9 cellular contexts compared by ENCODE assay signal in the genomic region with DNA sequence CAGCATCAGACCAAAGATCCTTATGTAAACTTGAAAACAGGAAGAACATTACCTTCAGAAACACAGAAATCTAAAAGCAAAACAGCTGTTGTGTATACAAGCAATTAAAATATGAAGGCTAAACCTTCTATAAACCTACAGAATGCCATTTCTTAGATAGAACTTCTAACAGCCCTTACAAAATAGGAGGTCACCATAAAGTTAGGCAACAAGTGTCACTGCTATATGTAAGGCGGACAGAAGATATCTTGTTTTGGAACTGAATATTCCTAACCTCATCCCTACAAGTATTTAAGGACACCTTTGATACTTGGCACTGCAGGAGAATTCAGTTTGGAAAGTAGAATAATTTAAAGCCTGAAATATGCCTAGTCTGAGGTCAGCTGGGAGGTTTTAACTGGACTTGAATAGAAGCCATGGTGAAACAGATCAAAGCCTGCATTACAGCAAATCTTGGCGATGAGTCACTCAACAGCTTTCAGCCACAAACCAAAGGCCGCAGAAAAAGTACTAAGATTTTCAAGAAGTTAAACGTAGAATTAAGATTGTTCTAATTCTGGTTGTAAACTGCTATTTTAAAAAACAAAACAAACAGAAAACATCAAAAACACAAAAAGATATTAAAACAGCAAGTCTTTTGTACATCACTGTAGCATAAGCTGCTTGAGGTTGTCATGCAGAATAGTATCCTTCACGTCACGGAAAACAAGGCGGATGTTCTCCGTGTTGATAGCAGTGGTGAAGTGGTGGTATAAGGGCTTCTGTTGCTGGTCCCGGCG. TPM values are rescaled to one million over a fixed set of nuclear protein-coding genes. Genes with fewer than 3 reads are reported as not detected.
DNase-seq lines count a peak whose midpoint lies in the region; ATAC-seq and TF ChIP-seq lines count a peak whose summit lies in the region.
"Had no signal": no experiment of that assay in that cellular context is flagged by ENCODE, and none has a peak within 500 bp of the region (broad histone marks: within the 10 kb centered on the region; RNA-seq: fewer than 3 reads in every experiment).

No MANE protein-coding gene starts in this region.

- H3K36me3 ChIP-seq in GM23338 (ENCODE audit: insufficient read depth) = no peaks in the 10 kb centered on the region

- no peak for TF ChIP-seq CTCF in GM23338 (conservative IDR thresholded peaks at IDR 0.05; ENCODE audit: low read depth in 2 of 2)

- peak overlapping the region; percentile 44 for H3K27ac Mint-ChIP-seq in activated T-helper 17 cell treated with anti-CD3 and anti-CD28 coated beads, Interleukin-2, amount 50 U/mL, for 72 hours
- H3K27ac Mint-ChIP-seq in GM23338 = no peak overlapping the region

- H2AFZ ChIP-seq in GM23338 = no peak overlapping the region

- H3K79me2 ChIP-seq in GM23338 (replicated peaks; ENCODE audit: insufficient read depth) = peaks cover 77% of the 10 kb centered on the region

- peaks cover 41% of the 10 kb centered on the region for H3K4me1 Mint-ChIP-seq in activated T-helper 17 cell treated with anti-CD3 and anti-CD28 coated beads, Interleukin-2, amount 50 U/mL, for 72 hours
- H3K4me1 Mint-ChIP-seq in GM23338 = peaks cover 6% of the 10 kb centered on the region; the same call in 1 of the 3 replicates

- no peaks in the 10 kb centered on the region; the same call in 1 of the 2 replicates for H3K4me1 ChIP-seq in GM23338 (ENCODE audit: insufficient read depth)

- no peaks in the 10 kb centered on the region for H3K9me3 Mint-ChIP-seq in activated T-helper 17 cell treated with anti-CD3 and anti-CD28 coated beads, Interleukin-2, amount 50 U/mL, for 72 hours
- H3K9me3 Mint-ChIP-seq in GM23338 = no peaks in the 10 kb centered on the region

- H3K36me3 Mint-ChIP-seq in activated T-helper 17 cell treated with anti-CD3 and anti-CD28 coated beads, Interleukin-2, amount 50 U/mL, for 72 hours (ENCODE audit: low read depth) = peaks cover 88% of the 10 kb centered on the region
- peaks cover 17% of the 10 kb centered on the region; the same call in 2 of the 3 replicates for H3K36me3 Mint-ChIP-seq in GM23338 (ENCODE audit: low read depth)

- no peak overlapping the region for H3K4me2 ChIP-seq in GM23338

- no peak overlapping the region for H3K4me3 ChIP-seq in GM23338
- H3K4me3 ChIP-seq: skin epidermis had no signal

- H3K9me2 ChIP-seq in GM23338 (ENCODE audit: insufficient read depth) = no peaks in the 10 kb centered on the region

- ATAC-seq in HG02610 (IDR thresholded peaks at IDR 0.05; ENCODE audit: unreplicated experiment) (peak; percentile 79), left lobe of liver (peak; percentile 52), GM21576 (IDR thresholded peaks at IDR 0.05; ENCODE audit: unreplicated experiment) (no peak), GM23338 (no peak)
- ATAC-seq in activated T-helper 17 cell treated with anti-CD3 and anti-CD28 coated beads, Interleukin-2, amount 50 U/mL, for 72 hours (replicated peaks) = peak; percentile 98

- H3K27me3 ChIP-seq in GM23338 (ENCODE audit: insufficient read depth) = no peaks in the 10 kb centered on the region

- no peaks in the 10 kb centered on the region for H3F3A ChIP-seq in GM23338 (replicated peaks; ENCODE audit: low read depth)

- H3K27me3 Mint-ChIP-seq in activated T-helper 17 cell treated with anti-CD3 and anti-CD28 coated beads, Interleukin-2, amount 50 U/mL, for 72 hours = no peaks in the 10 kb centered on the region
- no peaks in the 10 kb centered on the region for H3K27me3 Mint-ChIP-seq in GM23338 (ENCODE audit: insufficient read depth, low read depth, poor library complexity)

- peak; percentile 82 for DNase-seq in AG20443 (ENCODE audit: low spot score)
- DNase-seq in left lobe of liver (ENCODE audit: low spot score) = no peak
- DNase-seq in anterior cingulate cortex (lab: John Stamatoyannopoulos, UW) = no peak
- DNase-seq in HUDEP-2 (lab: John Stamatoyannopoulos, UW; ENCODE audit: unreplicated experiment in 76 of 76) = no peak
- DNase-seq in GM23338 (ENCODE audit: low spot score) = no peak

- peaks cover 13% of the 10 kb centered on the region for H4K20me1 ChIP-seq in GM23338 (replicated peaks; ENCODE audit: insufficient read depth)

- H3K27ac ChIP-seq in GM23338 (ENCODE audit: low read depth) = no peak overlapping the region

- peak overlapping the region; percentile 42 for H3K4me3 Mint-ChIP-seq in activated T-helper 17 cell treated with anti-CD3 and anti-CD28 coated beads, Interleukin-2, amount 50 U/mL, for 72 hours
- H3K4me3 Mint-ChIP-seq in GM23338 = no peak overlapping the region

TF ChIP-seq in GM23338, 12 proteins besides CTCF, POLR2A, EP300 and RAD21 (continues in another document):
- TF ChIP-seq CREB1 (CRISPR knock-in tag; IDR thresholded peaks at IDR 0.05; ENCODE audit: low read depth) (no peak), NANOG (IDR thresholded peaks at IDR 0.05; ENCODE audit: borderline replicate concordance) (no peak), POLR2AphosphoS5 (IDR thresholded peaks at IDR 0.05; ENCODE audit: low read depth) (no peak), STAT1 (IDR thresholded peaks at IDR 0.05; ENCODE audit: unreplicated experiment) (no peak), EZH2 (IDR thresholded peaks at IDR 0.05; ENCODE audit: low read depth, unreplicated experiment) (no peak), JUNB (IDR thresholded peaks at IDR 0.05; ENCODE audit: unreplicated experiment) (no peak)
- TF ChIP-seq, protein P1, sequence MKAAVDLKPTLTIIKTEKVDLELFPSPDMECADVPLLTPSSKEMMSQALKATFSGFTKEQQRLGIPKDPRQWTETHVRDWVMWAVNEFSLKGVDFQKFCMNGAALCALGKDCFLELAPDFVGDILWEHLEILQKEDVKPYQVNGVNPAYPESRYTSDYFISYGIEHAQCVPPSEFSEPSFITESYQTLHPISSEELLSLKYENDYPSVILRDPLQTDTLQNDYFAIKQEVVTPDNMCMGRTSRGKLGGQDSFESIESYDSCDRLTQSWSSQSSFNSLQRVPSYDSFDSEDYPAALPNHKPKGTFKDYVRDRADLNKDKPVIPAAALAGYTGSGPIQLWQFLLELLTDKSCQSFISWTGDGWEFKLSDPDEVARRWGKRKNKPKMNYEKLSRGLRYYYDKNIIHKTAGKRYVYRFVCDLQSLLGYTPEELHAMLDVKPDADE (IDR thresholded peaks at IDR 0.05) = no peak
- TF ChIP-seq, protein P2, sequence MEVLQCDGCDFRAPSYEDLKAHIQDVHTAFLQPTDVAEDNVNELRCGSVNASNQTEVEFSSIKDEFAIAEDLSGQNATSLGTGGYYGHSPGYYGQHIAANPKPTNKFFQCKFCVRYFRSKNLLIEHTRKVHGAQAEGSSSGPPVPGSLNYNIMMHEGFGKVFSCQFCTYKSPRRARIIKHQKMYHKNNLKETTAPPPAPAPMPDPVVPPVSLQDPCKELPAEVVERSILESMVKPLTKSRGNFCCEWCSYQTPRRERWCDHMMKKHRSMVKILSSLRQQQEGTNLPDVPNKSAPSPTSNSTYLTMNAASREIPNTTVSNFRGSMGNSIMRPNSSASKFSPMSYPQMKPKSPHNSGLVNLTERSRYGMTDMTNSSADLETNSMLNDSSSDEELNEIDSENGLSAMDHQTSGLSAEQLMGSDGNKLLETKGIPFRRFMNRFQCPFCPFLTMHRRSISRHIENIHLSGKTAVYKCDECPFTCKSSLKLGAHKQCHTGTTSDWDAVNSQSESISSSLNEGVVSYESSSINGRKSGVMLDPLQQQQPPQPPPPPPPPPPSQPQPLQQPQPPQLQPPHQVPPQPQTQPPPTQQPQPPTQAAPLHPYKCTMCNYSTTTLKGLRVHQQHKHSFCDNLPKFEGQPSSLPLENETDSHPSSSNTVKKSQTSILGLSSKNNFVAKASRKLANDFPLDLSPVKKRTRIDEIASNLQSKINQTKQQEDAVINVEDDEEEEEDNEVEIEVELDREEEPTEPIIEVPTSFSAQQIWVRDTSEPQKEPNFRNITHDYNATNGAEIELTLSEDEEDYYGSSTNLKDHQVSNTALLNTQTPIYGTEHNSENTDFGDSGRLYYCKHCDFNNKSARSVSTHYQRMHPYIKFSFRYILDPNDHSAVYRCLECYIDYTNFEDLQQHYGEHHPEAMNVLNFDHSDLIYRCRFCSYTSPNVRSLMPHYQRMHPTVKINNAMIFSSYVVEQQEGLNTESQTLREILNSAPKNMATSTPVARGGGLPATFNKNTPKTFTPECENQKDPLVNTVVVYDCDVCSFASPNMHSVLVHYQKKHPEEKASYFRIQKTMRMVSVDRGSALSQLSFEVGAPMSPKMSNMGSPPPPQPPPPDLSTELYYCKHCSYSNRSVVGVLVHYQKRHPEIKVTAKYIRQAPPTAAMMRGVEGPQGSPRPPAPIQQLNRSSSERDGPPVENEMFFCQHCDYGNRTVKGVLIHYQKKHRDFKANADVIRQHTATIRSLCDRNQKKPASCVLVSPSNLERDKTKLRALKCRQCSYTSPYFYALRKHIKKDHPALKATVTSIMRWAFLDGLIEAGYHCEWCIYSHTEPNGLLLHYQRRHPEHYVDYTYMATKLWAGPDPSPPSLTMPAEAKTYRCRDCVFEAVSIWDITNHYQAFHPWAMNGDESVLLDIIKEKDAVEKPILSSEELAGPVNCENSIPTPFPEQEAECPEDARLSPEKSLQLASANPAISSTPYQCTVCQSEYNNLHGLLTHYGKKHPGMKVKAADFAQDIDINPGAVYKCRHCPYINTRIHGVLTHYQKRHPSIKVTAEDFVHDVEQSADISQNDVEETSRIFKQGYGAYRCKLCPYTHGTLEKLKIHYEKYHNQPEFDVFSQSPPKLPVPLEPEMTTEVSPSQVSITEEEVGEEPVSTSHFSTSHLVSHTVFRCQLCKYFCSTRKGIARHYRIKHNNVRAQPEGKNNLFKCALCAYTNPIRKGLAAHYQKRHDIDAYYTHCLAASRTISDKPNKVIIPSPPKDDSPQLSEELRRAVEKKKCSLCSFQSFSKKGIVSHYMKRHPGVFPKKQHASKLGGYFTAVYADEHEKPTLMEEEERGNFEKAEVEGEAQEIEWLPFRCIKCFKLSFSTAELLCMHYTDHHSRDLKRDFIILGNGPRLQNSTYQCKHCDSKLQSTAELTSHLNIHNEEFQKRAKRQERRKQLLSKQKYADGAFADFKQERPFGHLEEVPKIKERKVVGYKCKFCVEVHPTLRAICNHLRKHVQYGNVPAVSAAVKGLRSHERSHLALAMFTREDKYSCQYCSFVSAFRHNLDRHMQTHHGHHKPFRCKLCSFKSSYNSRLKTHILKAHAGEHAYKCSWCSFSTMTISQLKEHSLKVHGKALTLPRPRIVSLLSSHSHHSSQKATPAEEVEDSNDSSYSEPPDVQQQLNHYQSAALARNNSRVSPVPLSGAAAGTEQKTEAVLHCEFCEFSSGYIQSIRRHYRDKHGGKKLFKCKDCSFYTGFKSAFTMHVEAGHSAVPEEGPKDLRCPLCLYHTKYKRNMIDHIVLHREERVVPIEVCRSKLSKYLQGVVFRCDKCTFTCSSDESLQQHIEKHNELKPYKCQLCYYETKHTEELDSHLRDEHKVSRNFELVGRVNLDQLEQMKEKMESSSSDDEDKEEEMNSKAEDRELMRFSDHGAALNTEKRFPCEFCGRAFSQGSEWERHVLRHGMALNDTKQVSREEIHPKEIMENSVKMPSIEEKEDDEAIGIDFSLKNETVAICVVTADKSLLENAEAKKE (CRISPR knock-in tag; IDR thresholded peaks at IDR 0.05) = no peak

RNA-seq across cellular contexts. Expression of a gene that starts 42.7 kb away (rescaled TPM):
- 10 to 100 TPM; 63.9 to 65.1 TPM for total RNA-seq in activated T-helper 17 cell treated with anti-CD3 and anti-CD28 coated beads, Interleukin-2, amount 50 U/mL, for 72 hours
- total RNA-seq in left lobe of liver = 11.8 TPM
- total RNA-seq in GM23338 (2014; rRNA removed; shearing (Covaris generic)) = 88.1 and 95.5 TPM in 2 replicates
- 19.0 and 20.2 TPM in 2 replicates for polyA plus RNA-seq in GM23338 (2016; fragmentation: Nextera tagmentation; extraction: Ambion mirVana)

Comparison
In these comparisons a context has a peak if more than half of its experiments do, and no peak if none do; other contexts are left out.
1. ATAC-seq: peak in HG02610 (single experiment), activated T-helper 17 cell treated with anti-CD3 and anti-CD28 coated beads, Interleukin-2, amount 50 U/mL, for 72 hours (single experiment) and left lobe of liver (single experiment); none in GM21576 (single experiment) and GM23338 (single experiment).